28 cellular contexts compared by ENCODE assay signal in the genomic region with DNA sequence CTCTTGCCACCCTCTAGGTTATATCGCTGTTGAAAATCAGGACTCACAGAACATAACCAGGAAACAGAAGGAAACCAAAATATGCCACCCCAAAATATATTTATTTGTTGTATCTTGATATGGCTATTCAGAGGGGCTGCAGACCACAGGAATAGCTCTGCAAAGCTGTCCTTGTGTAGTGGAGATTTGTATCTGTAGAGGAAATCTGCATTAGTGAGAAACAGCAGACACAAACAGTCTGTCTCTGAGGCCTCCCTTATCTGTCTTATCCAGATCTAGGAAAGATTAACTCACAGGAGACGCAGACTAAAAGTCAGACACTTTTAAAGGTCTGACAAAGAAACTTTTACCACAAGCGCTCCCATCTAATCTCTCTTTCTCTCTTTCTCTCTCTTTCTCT. TPM values are rescaled to one million over a fixed set of nuclear protein-coding genes. Genes with fewer than 3 reads are reported as not detected.
DNase-seq lines count a peak whose midpoint lies in the region; ATAC-seq and TF ChIP-seq lines count a peak whose summit lies in the region.
"Had no signal": no experiment of that assay in that cellular context is flagged by ENCODE, and none has a peak within 500 bp of the region (broad histone marks: within the 10 kb centered on the region; RNA-seq: fewer than 3 reads in every experiment).

No MANE protein-coding gene starts in this region.

- H4K20me1 ChIP-seq in hepatocyte (ENCODE audit: insufficient read depth, poor library complexity, severe bottlenecking) (no peaks in the 10 kb centered on the region), smooth muscle cell (ENCODE audit: low read depth) (no peaks in the 10 kb centered on the region)

- ATAC-seq in T-helper 17 cell: no peak
- no peak for ATAC-seq in HG03354 (IDR thresholded peaks at IDR 0.05; ENCODE audit: poor library complexity, severe bottlenecking, unreplicated experiment)
- no peak for ATAC-seq in naive thymus-derived CD8-positive, alpha-beta T cell
- ATAC-seq: activated T-helper 17 cell treated with anti-CD3 and anti-CD28 coated beads, Interleukin-2, amount 50 U/mL, for 72 hours; body of pancreas; heart left ventricle; left lobe of liver; right lobe of liver had no signal

- H3K36me3 Mint-ChIP-seq in T-helper 17 cell (ENCODE audit: low read depth): no peaks in the 10 kb centered on the region
- H3K36me3 Mint-ChIP-seq in naive thymus-derived CD8-positive, alpha-beta T cell: no peaks in the 10 kb centered on the region
- H3K36me3 Mint-ChIP-seq: activated naive CD4-positive, alpha-beta T cell treated with anti-CD3 and anti-CD28 coated beads, Interleukin-2, amount 50 U/mL, for 72 hours; CD14-positive monocyte had no signal

- no peak overlapping the region for H3K4me3 ChIP-seq in hepatocyte
- no peak overlapping the region for H3K4me3 ChIP-seq in smooth muscle cell
- H3K4me3 ChIP-seq: body of pancreas, heart left ventricle, MG63, right lobe of liver, SJCRH30, thoracic aorta had no signal

- H3K4me3 Mint-ChIP-seq in T-helper 17 cell: no peak overlapping the region
- H3K4me3 Mint-ChIP-seq in naive thymus-derived CD8-positive, alpha-beta T cell: no peak overlapping the region
- H3K4me3 Mint-ChIP-seq: activated T-helper 17 cell treated with anti-CD3 and anti-CD28 coated beads, Interleukin-2, amount 50 U/mL, for 72 hours; CD14-positive monocyte had no signal

- peak overlapping the region; percentile 85 for H3K27ac Mint-ChIP-seq in T-helper 17 cell
- H3K27ac Mint-ChIP-seq in naive thymus-derived CD8-positive, alpha-beta T cell: peak overlapping the region in 4 of 10 donors; percentile 8 to 86 (median 40)
- H3K27ac Mint-ChIP-seq: CD14-positive monocyte had no signal

- 26% methylated on average over 3 of the region's 3 CpGs for WGBS in hepatocyte (ENCODE audit: low lambda C conversion rate, missing lambda C conversion rate)
- 30% methylated on average over 3 of the region's 3 CpGs for WGBS in smooth muscle cell (ENCODE audit: low lambda C conversion rate)

- H3F3A ChIP-seq in smooth muscle cell (ENCODE audit: low read depth): peaks cover 8% of the 10 kb centered on the region

- no peak overlapping the region for H3K9ac ChIP-seq in smooth muscle cell (ENCODE audit: low read depth)

- TF ChIP-seq CTCF in hepatocyte (IDR thresholded peaks at IDR 0.05; ENCODE audit: poor library complexity) (no peak), smooth muscle cell (IDR thresholded peaks at IDR 0.05; ENCODE audit: borderline replicate concordance, insufficient read depth, poor library complexity, severe bottlenecking) (no peak)

- peaks cover 4% of the 10 kb centered on the region for H3K27me3 Mint-ChIP-seq in T-helper 17 cell
- H3K27me3 Mint-ChIP-seq in naive thymus-derived CD8-positive, alpha-beta T cell: no peaks in the 10 kb centered on the region
- H3K27me3 Mint-ChIP-seq: activated T-helper 17 cell treated with anti-CD3 and anti-CD28 coated beads, Interleukin-2, amount 50 U/mL, for 72 hours had no signal

- H3K4me1 Mint-ChIP-seq in T-helper 17 cell: peaks cover 10% of the 10 kb centered on the region
- peaks cover 4 to 14% (median 7%) of the 10 kb centered on the region in 4 donors for H3K4me1 Mint-ChIP-seq in naive thymus-derived CD8-positive, alpha-beta T cell
- H3K4me1 Mint-ChIP-seq: activated T-helper 17 cell treated with anti-CD3 and anti-CD28 coated beads, Interleukin-2, amount 50 U/mL, for 72 hours had no signal

- H3K27ac ChIP-seq in KOPT-K1 (ENCODE audit: low read depth, low read length, poor library complexity, severe bottlenecking) (peak overlapping the region; percentile 50), hepatocyte (no peak overlapping the region), smooth muscle cell (ENCODE audit: low read depth) (peak overlapping the region; percentile 22)
- H3K27ac ChIP-seq: body of pancreas, heart left ventricle, right lobe of liver, SJCRH30, thoracic aorta had no signal

- H3K79me2 ChIP-seq in hepatocyte (no peaks in the 10 kb centered on the region), smooth muscle cell (ENCODE audit: low read depth) (no peaks in the 10 kb centered on the region)

- POLR2A ChIA-PET in naive thymus-derived CD8-positive, alpha-beta T cell (lab: Charles Lee): no interaction called here

- H3K4me2 ChIP-seq in hepatocyte: peak overlapping the region; percentile 62
- peak overlapping the region; percentile 52 for H3K4me2 ChIP-seq in smooth muscle cell

- H3K9me3 Mint-ChIP-seq in naive thymus-derived CD8-positive, alpha-beta T cell: no peaks in the 10 kb centered on the region
- H3K9me3 Mint-ChIP-seq: activated naive CD4-positive, alpha-beta T cell treated with anti-CD3 and anti-CD28 coated beads, Interleukin-2, amount 50 U/mL, for 72 hours; activated T-helper 17 cell treated with anti-CD3 and anti-CD28 coated beads, Interleukin-2, amount 50 U/mL, for 72 hours; CD14-positive monocyte had no signal

- H3K9me2 ChIP-seq in hepatocyte (replicated peaks; ENCODE audit: insufficient read depth): no peaks in the 10 kb centered on the region

- no peaks in the 10 kb centered on the region for H3K36me3 ChIP-seq in KOPT-K1 (ENCODE audit: insufficient read depth, low read length)
- H3K36me3 ChIP-seq in hepatocyte (replicated peaks; ENCODE audit: insufficient read depth, low read depth): no peaks in the 10 kb centered on the region
- H3K36me3 ChIP-seq in smooth muscle cell (ENCODE audit: low read depth): no peaks in the 10 kb centered on the region
- H3K36me3 ChIP-seq: heart left ventricle, MG63, right lobe of liver, SJCRH30, thoracic aorta had no signal

- no peak for DNase-seq in T-helper 17 cell
- DNase-seq in hepatocyte (ENCODE audit: low spot score): peak; percentile 16
- no peak for DNase-seq in smooth muscle cell (lab: John Stamatoyannopoulos, UW; ENCODE audit: unreplicated experiment)
- DNase-seq in activated T-cell treated with anti-CD3 and anti-CD28 coated beads, Interleukin-2, amount 50 U/mL, for 1 hour: no peak
- no peak for DNase-seq in naive thymus-derived CD8-positive, alpha-beta T cell
- DNase-seq: activated CD4-positive, alpha-beta T cell treated with anti-CD3 and anti-CD28 coated beads, Interleukin-2, amount 50 U/mL, for 4 hours; activated CD4-positive, CD25-positive, alpha-beta regulatory T cell; body of pancreas; erythroblast; foreskin fibroblast; heart left ventricle; IMR-90; MG63; midbrain; NCI-H1417; NCI-H446 treated with DMSO at 0.1 percent for 48 hours; posterior cingulate gyrus; right lobe of liver; stimulated activated CD4-positive, alpha-beta T cell treated with anti-CD3 and anti-CD28 coated beads, Interleukin-4, amount 100 ng/mL, for 4 hours; stimulated activated naive CD4-positive, alpha-beta T cell had no signal

- H2AFZ ChIP-seq in hepatocyte: no peak overlapping the region
- no peak overlapping the region for H2AFZ ChIP-seq in smooth muscle cell (ENCODE audit: low read depth)

- H3K27me3 ChIP-seq in hepatocyte: no peaks in the 10 kb centered on the region
- no peaks in the 10 kb centered on the region for H3K27me3 ChIP-seq in smooth muscle cell (ENCODE audit: low read depth)
- H3K27me3 ChIP-seq: body of pancreas, heart left ventricle, MG63, right lobe of liver, SJCRH30 had no signal

- H3K9me3 ChIP-seq in KOPT-K1 (ENCODE audit: insufficient read depth, low read length, poor library complexity, severe bottlenecking) (no peaks in the 10 kb centered on the region), T-helper 17 cell (ENCODE audit: control insufficient read depth, low read length, poor library complexity, severe bottlenecking) (no peaks in the 10 kb centered on the region), hepatocyte (ENCODE audit: low read depth) (no peaks in the 10 kb centered on the region), smooth muscle cell (replicated peaks; ENCODE audit: low read depth) (no peaks in the 10 kb centered on the region)
- H3K9me3 ChIP-seq: body of pancreas, heart left ventricle, MG63, right lobe of liver, SJCRH30, thoracic aorta had no signal

- H3K4me1 ChIP-seq in hepatocyte (ENCODE audit: insufficient read depth) (peaks cover 8% of the 10 kb centered on the region), smooth muscle cell (ENCODE audit: low read depth) (no peaks in the 10 kb centered on the region)
- H3K4me1 ChIP-seq: body of pancreas, right lobe of liver had no signal

RNA-seq across cellular contexts. Expression of gene CEMIP2, which starts 54.1 kb away (rescaled TPM):
- total RNA-seq in T-helper 17 cell (100 to 1,000 TPM; 129 to 240 TPM), hepatocyte (94.2 and 100 TPM in 2 replicates), smooth muscle cell (103 and 105 TPM in 2 replicates)
- polyA plus RNA-seq in hepatocyte (45.2 and 47.9 TPM in 2 replicates), smooth muscle cell (46.1 and 70.3 TPM in 2 replicates)
- 10 to 100 TPM; 67.5 to 71.9 TPM for total RNA-seq in naive thymus-derived CD8-positive, alpha-beta T cell
- polyA plus RNA-seq in naive thymus-derived CD8-positive, alpha-beta T cell: 10 to 100 TPM in 2 of 3 donors, 1 to 10 TPM in 1; 5.9 to 12.9 (median 10.2) TPM
